ENCODE assay signal across 19 cellular contexts in the genomic region with DNA sequence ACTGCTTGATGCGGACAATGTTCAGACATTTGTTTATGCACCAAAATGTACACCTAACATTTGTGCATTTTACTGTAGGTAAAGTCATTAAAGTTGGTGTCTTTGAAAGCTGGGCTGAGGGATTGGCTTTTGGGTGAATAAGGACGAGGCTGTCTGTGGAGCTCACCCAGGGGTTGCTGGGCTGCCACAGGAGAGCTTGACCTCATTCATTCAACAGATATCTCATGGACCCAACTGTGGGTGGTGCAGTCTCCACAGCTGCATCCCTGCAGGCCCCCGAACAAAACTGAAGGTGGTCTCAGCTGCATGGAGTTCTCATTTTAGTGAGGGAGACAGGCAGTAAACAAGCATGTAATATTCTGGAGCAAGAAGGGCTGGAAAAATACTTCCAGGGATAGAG. TPM values are rescaled to one million over a fixed set of nuclear protein-coding genes. Genes with fewer than 3 reads are reported as not detected.
DNase-seq lines count a peak whose midpoint lies in the region; ATAC-seq and TF ChIP-seq lines count a peak whose summit lies in the region.
"Had no signal": no experiment of that assay in that cellular context is flagged by ENCODE, and none has a peak within 500 bp of the region (broad histone marks: within the 10 kb centered on the region; RNA-seq: fewer than 3 reads in every experiment).

No MANE protein-coding gene starts in this region.

- no TSS peak for BruUV-seq in Caco-2 (replicated peaks; lab: Mats Ljungman, UMichigan)

- no peaks in the 10 kb centered on the region for H3K9me3 Mint-ChIP-seq in CD4-positive, alpha-beta T cell
- H3K9me3 Mint-ChIP-seq in Caco-2 (ENCODE audit: unreplicated experiment): no peaks in the 10 kb centered on the region
- no peaks in the 10 kb centered on the region for H3K9me3 Mint-ChIP-seq in activated naive CD8-positive, alpha-beta T cell treated with anti-CD3 and anti-CD28 coated beads, Interleukin-2, amount 10 ng/mL, durations not matched to agents 7 days and 5 days
- H3K9me3 Mint-ChIP-seq in naive thymus-derived CD8-positive, alpha-beta T cell: no peaks in the 10 kb centered on the region
- H3K9me3 Mint-ChIP-seq: T-helper 1 cell treated with Interleukin-12 subunit alpha and Interleukin-12 subunit beta and Interleukin-4 antibody, amounts not matched to agents 30 μg/mL and 1 μg/mL, for 36 hours had no signal

- H3K27ac Mint-ChIP-seq in CD4-positive, alpha-beta T cell: peak overlapping the region; percentile 90
- peak overlapping the region; percentile 42 for H3K27ac Mint-ChIP-seq in Caco-2 (ENCODE audit: unreplicated experiment)
- peak overlapping the region; percentile 94 for H3K27ac Mint-ChIP-seq in activated naive CD8-positive, alpha-beta T cell treated with anti-CD3 and anti-CD28 coated beads, Interleukin-2, amount 10 ng/mL, durations not matched to agents 7 days and 5 days
- peak overlapping the region; percentile 60 to 96 (median 95) for H3K27ac Mint-ChIP-seq in naive thymus-derived CD8-positive, alpha-beta T cell
- H3K27ac Mint-ChIP-seq: T-helper 1 cell treated with Interleukin-12 subunit alpha and Interleukin-12 subunit beta and Interleukin-4 antibody, amounts not matched to agents 30 μg/mL and 1 μg/mL, for 36 hours had no signal

- H4K8ac ChIP-seq in trophoblast cell (ENCODE audit: low read depth, low read length): no peak overlapping the region

- H2BK12ac ChIP-seq in trophoblast cell (ENCODE audit: low read length): no peak overlapping the region

- H3K27ac ChIP-seq in CD4-positive, alpha-beta T cell (ENCODE audit: low read depth, low read length): no peak overlapping the region
- no peak overlapping the region for H3K27ac ChIP-seq in trophoblast cell (ENCODE audit: low read depth, low read length)
- H3K27ac ChIP-seq: psoas muscle had no signal

- H3K9ac ChIP-seq in trophoblast cell (ENCODE audit: low read length): no peak overlapping the region

- TF ChIP-seq CTCF in CD4-positive, alpha-beta T cell (IDR thresholded peaks at IDR 0.05): no peak
- TF ChIP-seq CTCF in Caco-2 (IDR thresholded peaks at IDR 0.05; ENCODE audit: insufficient read depth in 1 of 2, low read depth in 1 of 2, low read length in 1 of 2, severe bottlenecking in 1 of 2, unreplicated experiment in 1 of 2): no peak

- H3K23ac ChIP-seq in trophoblast cell (ENCODE audit: low read length): no peak overlapping the region

- CTCF ChIA-PET in CD4-positive, alpha-beta T cell (lab: Charles Lee): no interaction called here
- CTCF ChIA-PET in Caco-2 (lab: Charles Lee): no interaction called here

- intact Hi-C loops in CD4-positive, alpha-beta T cell (cut with DNase I, micrococcal nuclease): no loop called here
- intact Hi-C loops in Caco-2 (cut with micrococcal nuclease; ENCODE audit: unreplicated experiment): no loop called here

- no peak overlapping the region for H3K4me3 ChIP-seq in Caco-2 (ENCODE audit: low read depth, low read length)
- H3K4me3 ChIP-seq in trophoblast cell (ENCODE audit: low read depth, low read length): no peak overlapping the region
- H3K4me3 ChIP-seq: psoas muscle had no signal

- no peaks in the 10 kb centered on the region for H3K79me1 ChIP-seq in trophoblast cell (ENCODE audit: low read length)

- H3K4me3 Mint-ChIP-seq in CD4-positive, alpha-beta T cell: peak overlapping the region; percentile 34
- H3K4me3 Mint-ChIP-seq in Caco-2 (ENCODE audit: unreplicated experiment): no peak overlapping the region
- peak overlapping the region; percentile 53 for H3K4me3 Mint-ChIP-seq in activated naive CD8-positive, alpha-beta T cell treated with anti-CD3 and anti-CD28 coated beads, Interleukin-2, amount 10 ng/mL, durations not matched to agents 7 days and 5 days
- peak overlapping the region in 7 of 10 donors; percentile 15 to 81 (median 65) for H3K4me3 Mint-ChIP-seq in naive thymus-derived CD8-positive, alpha-beta T cell
- H3K4me3 Mint-ChIP-seq: T-helper 1 cell treated with Interleukin-12 subunit alpha and Interleukin-12 subunit beta and Interleukin-4 antibody, amounts not matched to agents 30 μg/mL and 1 μg/mL, for 36 hours had no signal

- H2AFZ ChIP-seq in trophoblast cell (ENCODE audit: insufficient read depth, low read length, poor library complexity): no peak overlapping the region

- no CpG with 5 or more reads among the region's 3 CpGs for WGBS in trophoblast cell (ENCODE audit: extremely low coverage, insufficient coverage, insufficient read length)

- no peak overlapping the region for H4K91ac ChIP-seq in trophoblast cell (ENCODE audit: low read depth, low read length)

- H3K36me3 Mint-ChIP-seq in CD4-positive, alpha-beta T cell (ENCODE audit: low read depth): peaks cover 53% of the 10 kb centered on the region
- H3K36me3 Mint-ChIP-seq in Caco-2 (ENCODE audit: insufficient read depth, unreplicated experiment): peaks cover 61% of the 10 kb centered on the region
- H3K36me3 Mint-ChIP-seq in activated naive CD8-positive, alpha-beta T cell treated with anti-CD3 and anti-CD28 coated beads, Interleukin-2, amount 10 ng/mL, durations not matched to agents 7 days and 5 days: peaks cover 18% of the 10 kb centered on the region
- peaks cover 0 to 41% (median 15%) of the 10 kb centered on the region in 3 donors for H3K36me3 Mint-ChIP-seq in naive thymus-derived CD8-positive, alpha-beta T cell

- H3K4me1 ChIP-seq in Caco-2 (no peaks in the 10 kb centered on the region), trophoblast cell (ENCODE audit: control insufficient read depth in 1 of 2, insufficient read depth in 2 of 2, low read length in 2 of 2) (peaks cover 0 to 4% of the 10 kb centered on the region in 2 experiments)

- no peaks in the 10 kb centered on the region for H3K27me3 ChIP-seq in CD4-positive, alpha-beta T cell (ENCODE audit: control insufficient read depth, insufficient read depth, low read length)
- H3K27me3 ChIP-seq in Caco-2 (replicated peaks; ENCODE audit: control insufficient read depth, insufficient read depth, low read length): no peaks in the 10 kb centered on the region
- H3K27me3 ChIP-seq in trophoblast cell (ENCODE audit: insufficient read depth, low read length): no peaks in the 10 kb centered on the region

- no peaks in the 10 kb centered on the region for H3K9me3 ChIP-seq in CD4-positive, alpha-beta T cell (ENCODE audit: control insufficient read depth, low read length)
- H3K9me3 ChIP-seq in Caco-2 (no peaks in the 10 kb centered on the region), trophoblast cell (ENCODE audit: insufficient read depth, low read depth, low read length) (no peaks in the 10 kb centered on the region)
- H3K9me3 ChIP-seq: psoas muscle had no signal

- H2AK5ac ChIP-seq in trophoblast cell (ENCODE audit: low read length): no peak overlapping the region

- POLR2A ChIA-PET in CD4-positive, alpha-beta T cell (lab: Charles Lee): interaction anchor here (1.9 kb wide), 1 partner anchor 19 kb away, joined by 8 read pairs; no protein-coding TSS in a partner anchor
- POLR2A ChIA-PET in Caco-2 (lab: Charles Lee): no interaction called here
- POLR2A ChIA-PET in activated naive CD8-positive, alpha-beta T cell treated with anti-CD3 and anti-CD28 coated beads, Interleukin-2, amount 10 ng/mL, durations not matched to agents 7 days and 5 days (lab: Charles Lee): interaction anchor here (0.6 kb wide), 1 partner anchor 47 kb away, joined by 5 read pairs; no protein-coding TSS in a partner anchor
- POLR2A ChIA-PET in naive thymus-derived CD8-positive, alpha-beta T cell (lab: Charles Lee): interaction anchor here (0.5 to 1.6 kb wide), 3 partner anchors 13 to 203 kb away, joined by 3 to 9 read pairs (median 4); no protein-coding TSS in a partner anchor

- no peak overlapping the region for H3K18ac ChIP-seq in trophoblast cell (ENCODE audit: low read length)

- H3K36me3 ChIP-seq in Caco-2 (ENCODE audit: control insufficient read depth, insufficient read depth, low read length) (no peaks in the 10 kb centered on the region), trophoblast cell (ENCODE audit: control insufficient read depth in 1 of 2, insufficient read depth in 2 of 2, low read length in 2 of 2) (peaks cover 57 to 67% of the 10 kb centered on the region in 2 experiments)

- H2BK5ac ChIP-seq in trophoblast cell (ENCODE audit: low read depth, low read length, poor library complexity): no peak overlapping the region

- H3K79me2 ChIP-seq in trophoblast cell (ENCODE audit: control insufficient read depth, insufficient read depth, low read length, poor library complexity): no peaks in the 10 kb centered on the region

- H3K4me1 Mint-ChIP-seq in CD4-positive, alpha-beta T cell (ENCODE audit: low read depth): peaks cover 54% of the 10 kb centered on the region
- no peaks in the 10 kb centered on the region for H3K4me1 Mint-ChIP-seq in Caco-2 (ENCODE audit: low read depth, unreplicated experiment)
- H3K4me1 Mint-ChIP-seq in activated naive CD8-positive, alpha-beta T cell treated with anti-CD3 and anti-CD28 coated beads, Interleukin-2, amount 10 ng/mL, durations not matched to agents 7 days and 5 days: peaks cover 48% of the 10 kb centered on the region
- peaks cover 28 to 65% (median 62%) of the 10 kb centered on the region in 4 donors for H3K4me1 Mint-ChIP-seq in naive thymus-derived CD8-positive, alpha-beta T cell

- H3K4ac ChIP-seq in trophoblast cell (ENCODE audit: low read depth, low read length): no peak overlapping the region

- H3K14ac ChIP-seq in trophoblast cell (ENCODE audit: low read length): no peak overlapping the region

- H4K12ac ChIP-seq in trophoblast cell (ENCODE audit: low read depth, low read length): no peak overlapping the region

- H2BK120ac ChIP-seq in trophoblast cell (ENCODE audit: insufficient read depth, low read length, poor library complexity): no peak overlapping the region

- no peak overlapping the region for H3K4me2 ChIP-seq in trophoblast cell (ENCODE audit: low read length)

- no peak for ATAC-seq in CD4-positive, alpha-beta T cell (ENCODE audit: poor library complexity)
- ATAC-seq in activated naive CD8-positive, alpha-beta T cell treated with anti-CD3 and anti-CD28 coated beads, Interleukin-2, amount 10 ng/mL, durations not matched to agents 7 days and 5 days (ENCODE audit: low read depth): no peak
- ATAC-seq in naive thymus-derived CD8-positive, alpha-beta T cell: no peak
- no peak for ATAC-seq in HG03045 (IDR thresholded peaks at IDR 0.05; ENCODE audit: unreplicated experiment)
- ATAC-seq in GM21576 (IDR thresholded peaks at IDR 0.05; ENCODE audit: unreplicated experiment): no peak
- ATAC-seq: left ventricle myocardium superior, psoas muscle had no signal

- no peak for DNase-seq in CD4-positive, alpha-beta T cell
- no peak for DNase-seq in Caco-2
- no peak for DNase-seq in activated naive CD8-positive, alpha-beta T cell treated with anti-CD3 and anti-CD28 coated beads, Interleukin-2, amount 10 ng/mL, durations not matched to agents 7 days and 5 days
- no peak for DNase-seq in naive thymus-derived CD8-positive, alpha-beta T cell
- DNase-seq in trophoblast cell: no peak
- DNase-seq in C1 segment of cervical spinal cord (lab: John Stamatoyannopoulos, UW): no peak
- DNase-seq: effector CD8-positive, alpha-beta T cell; H7; IMR-90; left ventricle myocardium superior; NCI-H2081 treated with DMSO at 0.1 percent for 48 hours; NCI-H524 treated with DMSO at 0.1 percent for 48 hours; psoas muscle; Right ventricle myocardium superior; small intestine; stimulated activated CD8-positive, alpha-beta memory T cell treated with anti-CD3 and anti-CD28 coated beads, Interleukin-4, amount 100 ng/mL, for 48 hours had no signal

- no peaks in the 10 kb centered on the region for H3K27me3 Mint-ChIP-seq in CD4-positive, alpha-beta T cell
- no peaks in the 10 kb centered on the region for H3K27me3 Mint-ChIP-seq in Caco-2 (ENCODE audit: insufficient read depth, unreplicated experiment)
- H3K27me3 Mint-ChIP-seq in activated naive CD8-positive, alpha-beta T cell treated with anti-CD3 and anti-CD28 coated beads, Interleukin-2, amount 10 ng/mL, durations not matched to agents 7 days and 5 days: no peaks in the 10 kb centered on the region
- H3K27me3 Mint-ChIP-seq in naive thymus-derived CD8-positive, alpha-beta T cell: no peaks in the 10 kb centered on the region

RNA-seq across cellular contexts. Expression of a gene that starts 32.7 kb away (rescaled TPM):
- total RNA-seq in CD4-positive, alpha-beta T cell: 10 to 100 TPM; 87.9 to 89.9 TPM
- 51.4 and 56.5 TPM in 2 replicates for total RNA-seq in Caco-2 (2022)
- total RNA-seq in activated naive CD8-positive, alpha-beta T cell treated with anti-CD3 and anti-CD28 coated beads, Interleukin-2, amount 10 ng/mL, durations not matched to agents 7 days and 5 days: 100 to 1,000 TPM; 101 to 115 TPM
- 100 to 1,000 TPM; 117 to 118 TPM for total RNA-seq in naive thymus-derived CD8-positive, alpha-beta T cell
- polyA plus RNA-seq in naive thymus-derived CD8-positive, alpha-beta T cell: 10 to 100 TPM; 53.3 to 63.3 (median 62.0) TPM
- 49.6 and 51.5 TPM in 2 replicates for polyA plus RNA-seq in trophoblast cell (2013)

RNA-seq across cellular contexts. Expression of a gene that starts 56.8 kb away (rescaled TPM):
- 10 to 100 TPM; 62.9 to 75.3 TPM for total RNA-seq in CD4-positive, alpha-beta T cell
- 120 and 123 TPM in 2 replicates for total RNA-seq in Caco-2 (2022)
- 10 to 100 TPM; 83.6 to 93.9 TPM for total RNA-seq in activated naive CD8-positive, alpha-beta T cell treated with anti-CD3 and anti-CD28 coated beads, Interleukin-2, amount 10 ng/mL, durations not matched to agents 7 days and 5 days
- total RNA-seq in naive thymus-derived CD8-positive, alpha-beta T cell: 10 to 100 TPM; 63.2 to 65.6 TPM
- polyA plus RNA-seq in naive thymus-derived CD8-positive, alpha-beta T cell: 100 to 1,000 TPM in 1 of 3 donors, 10 to 100 TPM in 2; 97.0 to 130 (median 100.0) TPM
- polyA plus RNA-seq in trophoblast cell (2013): 46.5 and 47.6 TPM in 2 replicates

Comparison
In these comparisons a context has a peak if more than half of its experiments do, and no peak if none do; other contexts are left out.
1. H3K27ac Mint-ChIP-seq: peak in every context shown above with its lines; median percentile 95 in naive thymus-derived CD8-positive, alpha-beta T cell; 94 in activated naive CD8-positive, alpha-beta T cell treated with anti-CD3 and anti-CD28 coated beads, Interleukin-2, amount 10 ng/mL, durations not matched to agents 7 days and 5 days; 90 in CD4-positive, alpha-beta T cell; 42 in Caco-2.